8 cellular contexts compared by ENCODE assay signal in genomic region chr20:33673115-33673410, GRCh38. TPM values are rescaled to one million over a fixed set of nuclear protein-coding genes. Genes with fewer than 3 reads are reported as not detected.
DNase-seq lines count a peak whose midpoint lies in the region; ATAC-seq and TF ChIP-seq lines count a peak whose summit lies in the region.

No MANE protein-coding gene starts in this region.

- intact Hi-C loops in dendritic cell treated with granulocyte-macrophage colony-stimulating factor and Interleukin-4, amounts not matched to agents 40 ng/mL and 50 ng/mL, for 4 days (cut with micrococcal nuclease): no loop called here

- H3K4me3 ChIP-seq in AG10803 (ENCODE audit: low read length) (peak overlapping the region; percentile 76), MG63 (peak overlapping the region; percentile 56)

- H3K36me3 ChIP-seq in MG63: peaks cover 20% of the 10 kb centered on the region

- H3K9me3 ChIP-seq in MG63: no peaks in the 10 kb centered on the region

- H3K9me3 Mint-ChIP-seq in dendritic cell treated with granulocyte-macrophage colony-stimulating factor and Interleukin-4, amounts not matched to agents 40 ng/mL and 50 ng/mL, for 4 days: no peaks in the 10 kb centered on the region
- no peaks in the 10 kb centered on the region for H3K9me3 Mint-ChIP-seq in nephron progenitor cell

- TF ChIP-seq CTCF in AG10803 (conservative IDR thresholded peaks at IDR 0.05; ENCODE audit: low read length) (no peak), nephron progenitor cell (IDR thresholded peaks at IDR 0.05) (no peak)

- H3K4me3 Mint-ChIP-seq in dendritic cell treated with granulocyte-macrophage colony-stimulating factor and Interleukin-4, amounts not matched to agents 40 ng/mL and 50 ng/mL, for 4 days: peak overlapping the region; percentile 88
- H3K4me3 Mint-ChIP-seq in nephron progenitor cell: peak overlapping the region; percentile 93

- H3K27me3 ChIP-seq in MG63: no peaks in the 10 kb centered on the region

- no peak for ATAC-seq in HG02885 (IDR thresholded peaks at IDR 0.05; ENCODE audit: poor library complexity, unreplicated experiment)

- peaks cover 5% of the 10 kb centered on the region for H3K27me3 Mint-ChIP-seq in dendritic cell treated with granulocyte-macrophage colony-stimulating factor and Interleukin-4, amounts not matched to agents 40 ng/mL and 50 ng/mL, for 4 days
- no peaks in the 10 kb centered on the region for H3K27me3 Mint-ChIP-seq in nephron progenitor cell (ENCODE audit: low read depth, poor library complexity)

- DNase-seq in AG10803 (ENCODE audit: low read depth) (no peak), MG63 (no peak), nephron progenitor cell (no peak), NCI-H1436 (lab: John Stamatoyannopoulos, UW) (no peak), retina (no peak), NOMO-1 (lab: John Stamatoyannopoulos, UW; ENCODE audit: unreplicated experiment in 2 of 2) (no peak)

- H3K4me1 Mint-ChIP-seq in dendritic cell treated with granulocyte-macrophage colony-stimulating factor and Interleukin-4, amounts not matched to agents 40 ng/mL and 50 ng/mL, for 4 days (ENCODE audit: low read depth): peaks cover 50% of the 10 kb centered on the region
- peaks cover 42% of the 10 kb centered on the region for H3K4me1 Mint-ChIP-seq in nephron progenitor cell

- H3K36me3 Mint-ChIP-seq in dendritic cell treated with granulocyte-macrophage colony-stimulating factor and Interleukin-4, amounts not matched to agents 40 ng/mL and 50 ng/mL, for 4 days (ENCODE audit: low read depth): peaks cover 36% of the 10 kb centered on the region
- H3K36me3 Mint-ChIP-seq in nephron progenitor cell (ENCODE audit: low read depth): peaks cover 28% of the 10 kb centered on the region

- peak overlapping the region; percentile 89 for H3K27ac Mint-ChIP-seq in dendritic cell treated with granulocyte-macrophage colony-stimulating factor and Interleukin-4, amounts not matched to agents 40 ng/mL and 50 ng/mL, for 4 days
- H3K27ac Mint-ChIP-seq in nephron progenitor cell: peak overlapping the region; percentile 51

RNA-seq across cellular contexts. Expression of gene NECAB3, which starts 1.2 kb away (rescaled TPM):
- total RNA-seq in MG63 (2014; rRNA removed; shearing (Covaris generic); ENCODE audit: low replicate concordance): 4.4 and 17.4 TPM in 2 replicates

RNA-seq across cellular contexts. Expression of gene ACTL10, which starts 6.3 kb away (rescaled TPM):
- total RNA-seq in MG63 (2014; rRNA removed; shearing (Covaris generic); ENCODE audit: low replicate concordance): 2.4 and 3.5 TPM in 2 replicates

RNA-seq across cellular contexts. Expression of gene C20orf144, which starts 10.9 kb away (rescaled TPM):
- total RNA-seq in MG63 (2014; rRNA removed; shearing (Covaris generic); ENCODE audit: low replicate concordance): not detected in 2 replicates

RNA-seq across cellular contexts. Expression of gene E2F1, which starts 13.1 kb away (rescaled TPM):
- total RNA-seq in MG63 (2014; rRNA removed; shearing (Covaris generic); ENCODE audit: low replicate concordance): 52.1 and 57.2 TPM in 2 replicates

RNA-seq across cellular contexts. Expression of gene PXMP4, which starts 47.0 kb away (rescaled TPM):
- 1.5 and 2.7 TPM in 2 replicates for total RNA-seq in MG63 (2014; rRNA removed; shearing (Covaris generic); ENCODE audit: low replicate concordance)
